In genomic region chr14:102140750-102141145, GRCh38 we compare ENCODE assay signal across 1 cellular context.
TF ChIP-seq lines count a peak whose summit lies in the region.

No MANE protein-coding gene starts in this region.

TF ChIP-seq in GM23338, 12 proteins besides CTCF, POLR2A, EP300 and RAD21 (continued from another document):
- TF ChIP-seq, protein P1, sequence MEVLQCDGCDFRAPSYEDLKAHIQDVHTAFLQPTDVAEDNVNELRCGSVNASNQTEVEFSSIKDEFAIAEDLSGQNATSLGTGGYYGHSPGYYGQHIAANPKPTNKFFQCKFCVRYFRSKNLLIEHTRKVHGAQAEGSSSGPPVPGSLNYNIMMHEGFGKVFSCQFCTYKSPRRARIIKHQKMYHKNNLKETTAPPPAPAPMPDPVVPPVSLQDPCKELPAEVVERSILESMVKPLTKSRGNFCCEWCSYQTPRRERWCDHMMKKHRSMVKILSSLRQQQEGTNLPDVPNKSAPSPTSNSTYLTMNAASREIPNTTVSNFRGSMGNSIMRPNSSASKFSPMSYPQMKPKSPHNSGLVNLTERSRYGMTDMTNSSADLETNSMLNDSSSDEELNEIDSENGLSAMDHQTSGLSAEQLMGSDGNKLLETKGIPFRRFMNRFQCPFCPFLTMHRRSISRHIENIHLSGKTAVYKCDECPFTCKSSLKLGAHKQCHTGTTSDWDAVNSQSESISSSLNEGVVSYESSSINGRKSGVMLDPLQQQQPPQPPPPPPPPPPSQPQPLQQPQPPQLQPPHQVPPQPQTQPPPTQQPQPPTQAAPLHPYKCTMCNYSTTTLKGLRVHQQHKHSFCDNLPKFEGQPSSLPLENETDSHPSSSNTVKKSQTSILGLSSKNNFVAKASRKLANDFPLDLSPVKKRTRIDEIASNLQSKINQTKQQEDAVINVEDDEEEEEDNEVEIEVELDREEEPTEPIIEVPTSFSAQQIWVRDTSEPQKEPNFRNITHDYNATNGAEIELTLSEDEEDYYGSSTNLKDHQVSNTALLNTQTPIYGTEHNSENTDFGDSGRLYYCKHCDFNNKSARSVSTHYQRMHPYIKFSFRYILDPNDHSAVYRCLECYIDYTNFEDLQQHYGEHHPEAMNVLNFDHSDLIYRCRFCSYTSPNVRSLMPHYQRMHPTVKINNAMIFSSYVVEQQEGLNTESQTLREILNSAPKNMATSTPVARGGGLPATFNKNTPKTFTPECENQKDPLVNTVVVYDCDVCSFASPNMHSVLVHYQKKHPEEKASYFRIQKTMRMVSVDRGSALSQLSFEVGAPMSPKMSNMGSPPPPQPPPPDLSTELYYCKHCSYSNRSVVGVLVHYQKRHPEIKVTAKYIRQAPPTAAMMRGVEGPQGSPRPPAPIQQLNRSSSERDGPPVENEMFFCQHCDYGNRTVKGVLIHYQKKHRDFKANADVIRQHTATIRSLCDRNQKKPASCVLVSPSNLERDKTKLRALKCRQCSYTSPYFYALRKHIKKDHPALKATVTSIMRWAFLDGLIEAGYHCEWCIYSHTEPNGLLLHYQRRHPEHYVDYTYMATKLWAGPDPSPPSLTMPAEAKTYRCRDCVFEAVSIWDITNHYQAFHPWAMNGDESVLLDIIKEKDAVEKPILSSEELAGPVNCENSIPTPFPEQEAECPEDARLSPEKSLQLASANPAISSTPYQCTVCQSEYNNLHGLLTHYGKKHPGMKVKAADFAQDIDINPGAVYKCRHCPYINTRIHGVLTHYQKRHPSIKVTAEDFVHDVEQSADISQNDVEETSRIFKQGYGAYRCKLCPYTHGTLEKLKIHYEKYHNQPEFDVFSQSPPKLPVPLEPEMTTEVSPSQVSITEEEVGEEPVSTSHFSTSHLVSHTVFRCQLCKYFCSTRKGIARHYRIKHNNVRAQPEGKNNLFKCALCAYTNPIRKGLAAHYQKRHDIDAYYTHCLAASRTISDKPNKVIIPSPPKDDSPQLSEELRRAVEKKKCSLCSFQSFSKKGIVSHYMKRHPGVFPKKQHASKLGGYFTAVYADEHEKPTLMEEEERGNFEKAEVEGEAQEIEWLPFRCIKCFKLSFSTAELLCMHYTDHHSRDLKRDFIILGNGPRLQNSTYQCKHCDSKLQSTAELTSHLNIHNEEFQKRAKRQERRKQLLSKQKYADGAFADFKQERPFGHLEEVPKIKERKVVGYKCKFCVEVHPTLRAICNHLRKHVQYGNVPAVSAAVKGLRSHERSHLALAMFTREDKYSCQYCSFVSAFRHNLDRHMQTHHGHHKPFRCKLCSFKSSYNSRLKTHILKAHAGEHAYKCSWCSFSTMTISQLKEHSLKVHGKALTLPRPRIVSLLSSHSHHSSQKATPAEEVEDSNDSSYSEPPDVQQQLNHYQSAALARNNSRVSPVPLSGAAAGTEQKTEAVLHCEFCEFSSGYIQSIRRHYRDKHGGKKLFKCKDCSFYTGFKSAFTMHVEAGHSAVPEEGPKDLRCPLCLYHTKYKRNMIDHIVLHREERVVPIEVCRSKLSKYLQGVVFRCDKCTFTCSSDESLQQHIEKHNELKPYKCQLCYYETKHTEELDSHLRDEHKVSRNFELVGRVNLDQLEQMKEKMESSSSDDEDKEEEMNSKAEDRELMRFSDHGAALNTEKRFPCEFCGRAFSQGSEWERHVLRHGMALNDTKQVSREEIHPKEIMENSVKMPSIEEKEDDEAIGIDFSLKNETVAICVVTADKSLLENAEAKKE (CRISPR knock-in tag; IDR thresholded peaks at IDR 0.05) = no peak
- TF ChIP-seq ZNF331 (CRISPR knock-in tag; IDR thresholded peaks at IDR 0.05; ENCODE audit: low read depth) = no peak
